Comparison of ENCODE assay signal across 18 cellular contexts in the genomic region with DNA sequence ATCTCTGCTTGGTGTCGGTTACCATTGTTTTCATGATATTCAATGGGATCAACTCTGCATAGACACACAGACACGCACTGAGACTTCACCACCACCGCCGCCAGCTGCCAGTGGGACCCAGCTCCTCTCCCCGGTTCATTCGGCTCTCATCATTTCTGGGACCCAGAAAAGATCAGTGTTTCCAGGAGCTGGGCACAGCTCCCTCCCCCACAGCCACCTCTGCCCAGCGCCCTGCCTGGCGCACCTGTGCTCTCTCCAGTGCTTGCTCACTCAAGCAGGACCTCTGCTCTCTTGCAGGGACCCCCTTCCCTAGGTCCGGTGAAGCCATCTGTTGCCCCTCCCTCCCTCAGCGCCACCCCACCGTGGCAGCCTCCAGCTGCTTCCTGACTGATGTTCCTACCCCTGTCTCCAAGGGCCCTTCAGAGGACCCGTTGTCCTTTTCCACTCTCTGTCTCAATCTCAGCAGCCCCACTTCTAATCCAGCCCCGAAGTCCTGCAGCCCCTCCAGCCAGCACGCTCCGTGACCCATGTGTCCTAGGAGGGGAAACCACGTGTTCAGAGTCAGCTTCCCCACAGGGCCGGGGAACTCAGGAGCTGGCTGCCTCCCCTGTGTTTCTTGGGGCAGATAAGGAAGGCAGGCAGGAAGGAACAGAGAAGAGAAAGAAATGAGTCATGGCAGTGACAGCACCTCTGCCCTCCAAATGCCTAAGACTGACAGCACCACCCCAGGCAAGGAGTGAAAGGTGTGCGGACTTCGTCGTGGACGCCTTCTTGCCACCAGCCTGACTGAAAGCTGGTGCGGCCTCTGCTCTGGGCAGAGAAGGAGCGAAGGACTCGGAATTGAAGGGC.
DNase-seq lines count a peak whose midpoint lies in the region; FAIRE-seq and TF ChIP-seq lines count a peak whose summit lies in the region.
"Had no signal": no experiment of that assay in that cellular context is flagged by ENCODE, and none has a peak within 500 bp of the region (broad histone marks: within the 10 kb centered on the region; RNA-seq: fewer than 3 reads in every experiment).

No MANE protein-coding gene starts in this region.

- CTCF ChIA-PET in OCI-LY7 (lab: Charles Lee; ENCODE audit: unreplicated experiment) = no interaction called here

- H3K36me3 ChIP-seq in OCI-LY7 (ENCODE audit: insufficient read depth, low read length) (no peaks in the 10 kb centered on the region), mesendoderm (ENCODE audit: control insufficient read depth, insufficient read depth, low read length) (no peaks in the 10 kb centered on the region)

- H3K4me3 ChIP-seq in OCI-LY7 (ENCODE audit: low read depth, low read length, poor library complexity, severe bottlenecking) (no peak overlapping the region), mesendoderm (ENCODE audit: low read length) (no peak overlapping the region)
- H3K4me3 ChIP-seq: body of pancreas, psoas muscle, tibial artery had no signal

- no peak overlapping the region for H2BK15ac ChIP-seq in mesendoderm (replicated peaks; ENCODE audit: low read depth)

- H3K27ac ChIP-seq in OCI-LY7 (ENCODE audit: low read depth, low read length, poor library complexity, severe bottlenecking) (no peak overlapping the region), mesendoderm (ENCODE audit: low read depth, low read length) (no peak overlapping the region)
- H3K27ac ChIP-seq: body of pancreas, psoas muscle, RWPE1, tibial artery had no signal

- H2BK120ac ChIP-seq in mesendoderm (ENCODE audit: low read depth, low read length) = no peak overlapping the region

- no peak overlapping the region for H2BK5ac ChIP-seq in mesendoderm (ENCODE audit: low read length)

- FAIRE-seq in RCC 7860 (lab: Jason Lieb, UNC) = no peak
- FAIRE-seq: A204.1 had no signal

- no peak overlapping the region for H4K8ac ChIP-seq in mesendoderm (ENCODE audit: low read depth, low read length)

- no peak overlapping the region for H3K18ac ChIP-seq in mesendoderm (ENCODE audit: low read length)

- H4K20me1 ChIP-seq in OCI-LY7 (ENCODE audit: insufficient read depth, low read length) = no peaks in the 10 kb centered on the region

- H3K4me2 ChIP-seq in OCI-LY7 (ENCODE audit: low read length) (peak overlapping the region; percentile 45), mesendoderm (ENCODE audit: low read length) (no peak overlapping the region)

- no peaks in the 10 kb centered on the region for H3K9me2 ChIP-seq in OCI-LY7 (ENCODE audit: insufficient read depth, low read length)

- H3K4me1 ChIP-seq in OCI-LY7 (ENCODE audit: insufficient read depth, low read length, poor library complexity, severe bottlenecking) = peaks cover 22% of the 10 kb centered on the region
- peaks cover 9% of the 10 kb centered on the region for H3K4me1 ChIP-seq in mesendoderm (ENCODE audit: control insufficient read depth, low read depth, low read length)
- H3K4me1 ChIP-seq: body of pancreas, Caco-2, psoas muscle had no signal

- H3K79me2 ChIP-seq in OCI-LY7 (ENCODE audit: insufficient read depth, low read depth, low read length) (no peaks in the 10 kb centered on the region), mesendoderm (ENCODE audit: control insufficient read depth, insufficient read depth, low read length) (no peaks in the 10 kb centered on the region)

- H3K27me3 ChIP-seq in mesendoderm (ENCODE audit: insufficient read depth, low read length, poor library complexity) = no peaks in the 10 kb centered on the region
- H3K27me3 ChIP-seq: tibial artery had no signal

- WGBS in mesendoderm (ENCODE audit: extremely low coverage, insufficient coverage, low lambda C conversion rate) = no CpG with 5 or more reads among the region's 24 CpGs

- no peak overlapping the region for H3K4ac ChIP-seq in mesendoderm (ENCODE audit: low read depth, low read length)

- H3K9ac ChIP-seq in mesendoderm (ENCODE audit: low read length) = no peak overlapping the region

- H3K79me1 ChIP-seq in mesendoderm (ENCODE audit: low read length) = no peaks in the 10 kb centered on the region

- H3K56ac ChIP-seq in mesendoderm (ENCODE audit: low read length) = peak overlapping the region; percentile 30

- no peaks in the 10 kb centered on the region for H3K9me3 ChIP-seq in OCI-LY7 (ENCODE audit: low read length)
- H3K9me3 ChIP-seq: body of pancreas, Caco-2, psoas muscle, tibial artery had no signal

- DNase-seq in NCI-H2081 (lab: John Stamatoyannopoulos, UW) = peak; percentile 23 to 68
- no peak for DNase-seq in NCI-H2081 treated with DMSO at 0.1 percent for 48 hours (lab: John Stamatoyannopoulos, UW)
- peak; percentile 41 for DNase-seq in HT1080 (ENCODE audit: low read depth)
- peak; percentile 29 for DNase-seq in OCI-LY7 (ENCODE audit: low spot score)
- DNase-seq in mesendoderm = peak; percentile 66
- no peak for DNase-seq in nucleus accumbens (lab: John Stamatoyannopoulos, UW)
- DNase-seq in RCC 7860 (ENCODE audit: low spot score) = no peak
- DNase-seq in GM20000 (ENCODE audit: low spot score) = no peak
- DNase-seq: activated CD4-positive, alpha-beta T cell treated with anti-CD3 and anti-CD28 coated beads, Interleukin-2, amount 50 U/mL, for 1 hour; body of pancreas; Caco-2; effector CD4-positive, alpha-beta T cell; NCI-H2029; T-helper 17 cell; tibial artery had no signal

- H2AFZ ChIP-seq in OCI-LY7 (ENCODE audit: low read length) = no peak overlapping the region

- POLR2A ChIA-PET in OCI-LY7 (lab: Charles Lee) = no interaction called here

- no peak overlapping the region for H2AK5ac ChIP-seq in mesendoderm (ENCODE audit: low read length)

- no peak overlapping the region for H3K23ac ChIP-seq in mesendoderm (ENCODE audit: low read length)

- H4K5ac ChIP-seq in mesendoderm (ENCODE audit: low read length) = no peak overlapping the region

- no TSS peak for BruUV-seq in OCI-LY7 (replicated peaks; lab: Mats Ljungman, UMichigan)

- TF ChIP-seq CTCF in OCI-LY7 (conservative IDR thresholded peaks at IDR 0.05; ENCODE audit: low read length) = no peak
- no peak for TF ChIP-seq CTCF in GM20000 (IDR thresholded peaks at IDR 0.05; ENCODE audit: extremely low read depth, missing control alignments)

- intact Hi-C loops in OCI-LY7 (cut with micrococcal nuclease; ENCODE audit: unreplicated experiment) = no loop called here

Comparison
In these comparisons a context has a peak if more than half of its experiments do, and no peak if none do; other contexts are left out.
1. DNase-seq: peak in NCI-H2081 (2 of 2), HT1080 (single experiment), OCI-LY7 (single experiment) and mesendoderm (single experiment); none in NCI-H2081 treated with DMSO at 0.1 percent for 48 hours (single experiment), nucleus accumbens (0 of 56), RCC 7860 (single experiment) and GM20000 (single experiment).